16 cellular contexts compared by ENCODE assay signal in genomic region chr17:39845052-39845976, GRCh38. TPM values are rescaled to one million over a fixed set of nuclear protein-coding genes. Genes with fewer than 3 reads are reported as not detected.
DNase-seq lines count a peak whose midpoint lies in the region; ATAC-seq and TF ChIP-seq lines count a peak whose summit lies in the region.
"Had no signal": no experiment of that assay in that cellular context is flagged by ENCODE, and none has a peak within 500 bp of the region (broad histone marks: within the 10 kb centered on the region; RNA-seq: fewer than 3 reads in every experiment).

No MANE protein-coding gene starts in this region.

- peaks cover 10% of the 10 kb centered on the region for H3K4me1 Mint-ChIP-seq in Calu3 (ENCODE audit: low read depth, unreplicated experiment)
- H3K4me1 Mint-ChIP-seq: brain had no signal

- H3K27me3 ChIP-seq in HAP-1 (ENCODE audit: low read depth) = 0 out of 2 replicates have a peak, but pooled peaks cover 5% of the 10 kb centered on the region

- H3K27ac Mint-ChIP-seq in Calu3 (ENCODE audit: unreplicated experiment) = no peak overlapping the region
- H3K27ac Mint-ChIP-seq: brain; T-helper 1 cell treated with Interleukin-12 subunit alpha and Interleukin-12 subunit beta and Interleukin-4 antibody, amounts not matched to agents 30 μg/mL and 1 μg/mL, for 36 hours had no signal

- H3K4me3 ChIP-seq in HAP-1 (no peak overlapping the region), fibroblast of pulmonary artery (replicated peaks; ENCODE audit: low read depth, low read length) (no peak overlapping the region)

- H3K9me3 ChIP-seq in HAP-1 = no peaks in the 10 kb centered on the region

- DNase-seq in Calu3 (peak; percentile 81), HAP-1 (ENCODE audit: low spot score in 2 of 2) (peak; percentile 61 to 76), NCI-H345 (lab: John Stamatoyannopoulos, UW) (peak; percentile 55), fibroblast of pulmonary artery (ENCODE audit: low read depth) (peak; percentile 4), ACHN (no peak)
- DNase-seq: C1 segment of cervical spinal cord, H7, mesendoderm, NCI-H510A, small intestine had no signal

- intact Hi-C loops in Calu3 (cut with micrococcal nuclease; ENCODE audit: unreplicated experiment) = loop anchor here (10.0 kb wide), 1 partner anchor 569 kb away; the partner anchor contains the start of gene TOP2A

- ATAC-seq in HG03520 (IDR thresholded peaks at IDR 0.05; ENCODE audit: unreplicated experiment) (no peak), GM19324 (IDR thresholded peaks at IDR 0.05; ENCODE audit: low FRiP score, unreplicated experiment) (no peak), HG03432 (IDR thresholded peaks at IDR 0.05; ENCODE audit: unreplicated experiment) (no peak)

- peaks cover 20% of the 10 kb centered on the region for H3K4me1 ChIP-seq in HAP-1

- H3K36me3 Mint-ChIP-seq in Calu3 (ENCODE audit: insufficient read depth, unreplicated experiment) = no peaks in the 10 kb centered on the region
- H3K36me3 Mint-ChIP-seq: brain had no signal

- TF ChIP-seq CTCF in Calu3 (IDR thresholded peaks at IDR 0.05; ENCODE audit: unreplicated experiment) (no peak), fibroblast of pulmonary artery (IDR thresholded peaks at IDR 0.05; ENCODE audit: low read length, missing control alignments) (no peak)

- H3K27me3 Mint-ChIP-seq in Calu3 (ENCODE audit: unreplicated experiment) = no peaks in the 10 kb centered on the region

- BruUV-seq in Calu3 (replicated peaks; lab: Mats Ljungman, UMichigan) = no TSS peak

- CTCF ChIA-PET in Calu3 (lab: Charles Lee) = interaction anchor here (0.6 to 31.7 kb wide), 66 partner anchors 9 to 1879 kb away, joined by 3 to 1809 read pairs (median 12); partner anchors contain the start of genes ERBB2, GRB7, GSDMA and GSDMB

- H3K36me3 ChIP-seq in HAP-1 (replicated peaks) = no peaks in the 10 kb centered on the region

- no peaks in the 10 kb centered on the region for H3K9me3 Mint-ChIP-seq in Calu3 (ENCODE audit: low read depth, unreplicated experiment)

- in situ Hi-C loops in HAP-1 (cut with MboI; ENCODE audit: low sequenced_read_pairs) = no loop called here
- in situ Hi-C loops in ACHN (cut with HindIII; ENCODE audit: low pct_ligation_motif_present, low pct_unique_long_range_greater_than_20kb, low sequenced_read_pairs) = no loop called here

- H3K4me3 Mint-ChIP-seq in Calu3 (ENCODE audit: low read depth, unreplicated experiment) = no peak overlapping the region
- H3K4me3 Mint-ChIP-seq: brain; T-helper 1 cell treated with Interleukin-12 subunit alpha and Interleukin-12 subunit beta and Interleukin-4 antibody, amounts not matched to agents 30 μg/mL and 1 μg/mL, for 36 hours had no signal

RNA-seq across cellular contexts. Expression of gene IKZF3, which starts 18.8 kb away (rescaled TPM):
- 30.9 and 41.0 TPM in 2 replicates for total RNA-seq in Calu3 (2022)

RNA-seq across cellular contexts. Expression of gene ZPBP2, which starts 22.7 kb away (rescaled TPM):
- total RNA-seq in Calu3 (2022) = not detected in 2 replicates
- total RNA-seq: H7, omental fat pad had no signal
